ENCODE assay signal across 10 cellular contexts in the genomic region with DNA sequence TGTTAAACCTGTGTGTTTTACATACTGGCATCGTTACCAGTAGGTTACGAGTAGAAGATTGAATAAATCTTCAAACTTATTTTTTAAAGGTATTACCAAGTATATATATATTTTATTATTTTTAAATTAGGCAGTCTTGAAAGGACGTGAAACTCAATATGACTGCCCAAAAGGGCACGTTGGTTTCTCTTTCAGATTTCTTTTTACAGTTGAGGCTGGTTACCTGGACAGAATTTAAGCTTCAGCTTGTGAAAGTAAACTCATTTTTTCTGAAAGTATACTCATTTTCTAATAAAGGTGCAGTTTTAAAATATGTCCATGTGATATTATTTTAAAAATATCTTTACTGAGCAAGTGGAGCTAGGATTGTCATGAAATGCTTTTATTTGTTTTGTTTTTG. TPM values are rescaled to one million over a fixed set of nuclear protein-coding genes. Genes with fewer than 3 reads are reported as not detected.
DNase-seq lines count a peak whose midpoint lies in the region; ATAC-seq, FAIRE-seq and TF ChIP-seq lines count a peak whose summit lies in the region.
"Had no signal": no experiment of that assay in that cellular context is flagged by ENCODE, and none has a peak within 500 bp of the region (broad histone marks: within the 10 kb centered on the region; RNA-seq: fewer than 3 reads in every experiment).

No MANE protein-coding gene starts in this region.

- H3K9me3 ChIP-seq in astrocyte (ENCODE audit: insufficient read depth, low read depth, low read length): no peaks in the 10 kb centered on the region
- no peaks in the 10 kb centered on the region for H3K9me3 ChIP-seq in HepG2 (ENCODE audit: low read length)
- no peaks in the 10 kb centered on the region for H3K9me3 ChIP-seq in tibial nerve

- H3K36me3 ChIP-seq in astrocyte (ENCODE audit: insufficient read depth, low read length) (no peaks in the 10 kb centered on the region), HepG2 (replicated peaks in 1 of 2; ENCODE audit: control insufficient read depth in 1 of 2, insufficient read depth in 2 of 2, low read length in 2 of 2) (peaks cover 4 to 18% of the 10 kb centered on the region in 2 experiments; a peak in 3 of 5 replicates), tibial nerve (peaks cover 0 to 17% (median 0%) of the 10 kb centered on the region in 3 donors)

- WGBS in HepG2 (ENCODE audit: low lambda C conversion rate): 2% methylated on average over 4 of the region's 4 CpGs
- 18 to 19% methylated on average over 4 of the region's 4 CpGs for WGBS in tibial nerve, 2 donors

- H3K4me3 ChIP-seq in astrocyte (ENCODE audit: insufficient read depth, low read depth, low read length): peak overlapping the region; percentile 85
- peak overlapping the region; percentile 94 to 98 (median 96); a peak in 5 of 6 replicates for H3K4me3 ChIP-seq in HepG2 (replicated peaks in 1 of 3; ENCODE audit: insufficient read depth in 1 of 3, low read depth in 2 of 3, low read length in 3 of 3)
- peak overlapping the region; percentile 67 to 99 (median 73) for H3K4me3 ChIP-seq in tibial nerve

- H2AFZ ChIP-seq in astrocyte (ENCODE audit: low read depth, low read length): no peak overlapping the region
- no peak overlapping the region for H2AFZ ChIP-seq in HepG2 (ENCODE audit: low read length)

- TF ChIP-seq EP300 in HepG2 (IDR thresholded peaks at IDR 0.05; ENCODE audit: low read depth in 2 of 2, low read length in 2 of 2) (no peak), HepG2 (CRISPR knock-in tag; IDR thresholded peaks at IDR 0.05; ENCODE audit: borderline replicate concordance) (no peak), tibial nerve (IDR thresholded peaks at IDR 0.05) (no peak)

- intact Hi-C loops in HepG2 (cut with micrococcal nuclease; ENCODE audit: unreplicated experiment): no loop called here
- intact Hi-C loops in head of caudate nucleus (cut with DNase I): loop anchor here (10.0 kb wide), 1 partner anchor 501 kb away; no protein-coding TSS in a partner anchor

- TF ChIP-seq CTCF in astrocyte (IDR thresholded peaks at IDR 0.05; ENCODE audit: insufficient read depth, low read depth, low read length): no peak
- TF ChIP-seq CTCF in HepG2 (CRISPR knock-in tag; IDR thresholded peaks at IDR 0.05): no peak
- no peak for TF ChIP-seq CTCF in tibial nerve (IDR thresholded peaks at IDR 0.05)

- peak overlapping the region; percentile 42 for H3K27ac Mint-ChIP-seq in astrocyte (ENCODE audit: unreplicated experiment)

- no peak for DNase-seq in activated T-cell treated with anti-CD3 and anti-CD28 coated beads, Interleukin-2, amount 50 U/mL, for 4 hours
- no peak for DNase-seq in activated T-cell treated with anti-CD3 and anti-CD28 coated beads, Interleukin-2, amount 50 U/mL, for 48 hours
- no peak for DNase-seq in astrocyte (ENCODE audit: low read depth)
- DNase-seq in HepG2 (ENCODE audit: low spot score): no peak
- DNase-seq in tibial nerve (ENCODE audit: low spot score in 2 of 2): no peak
- no peak for DNase-seq in DMS79 treated with DMSO at 0.1 percent for 48 hours (lab: John Stamatoyannopoulos, UW)
- DNase-seq in Ammon's horn (ENCODE audit: low spot score): no peak
- no peak for DNase-seq in head of caudate nucleus

- ATAC-seq in activated T-cell treated with anti-CD3 and anti-CD28 coated beads, Interleukin-2, amount 50 U/mL, for 4 hours: no peak
- no peak for ATAC-seq in HepG2

- POLR2A ChIA-PET in HepG2 (lab: Yijun Ruan, JAX): interaction anchor here (1.5 to 1.6 kb wide), 2 partner anchors 43 to 814 kb away, joined by 3 read pairs; a partner anchor contains a TSS

- H3K36me3 Mint-ChIP-seq in activated T-cell treated with anti-CD3 and anti-CD28 coated beads, Interleukin-2, amount 50 U/mL, for 4 hours (ENCODE audit: insufficient read depth): peaks cover 11% of the 10 kb centered on the region
- H3K36me3 Mint-ChIP-seq in astrocyte (ENCODE audit: low read depth, unreplicated experiment): no peaks in the 10 kb centered on the region

- in situ Hi-C loops in HepG2 (cut with HindIII; ENCODE audit: extremely low pct_ligation_motif_present, low pct_unique_long_range_greater_than_20kb): no loop called here

- H3K4me1 Mint-ChIP-seq in activated T-cell treated with anti-CD3 and anti-CD28 coated beads, Interleukin-2, amount 50 U/mL, for 4 hours (ENCODE audit: low read depth): peaks cover 35% of the 10 kb centered on the region
- peaks cover 6% of the 10 kb centered on the region for H3K4me1 Mint-ChIP-seq in astrocyte (ENCODE audit: low read depth, unreplicated experiment)

- no peaks in the 10 kb centered on the region for H3K27me3 Mint-ChIP-seq in activated T-cell treated with anti-CD3 and anti-CD28 coated beads, Interleukin-2, amount 50 U/mL, for 4 hours (ENCODE audit: low read depth)
- no peaks in the 10 kb centered on the region for H3K27me3 Mint-ChIP-seq in astrocyte (ENCODE audit: low read depth, unreplicated experiment)

- peak overlapping the region; percentile 94 for H3K4me3 Mint-ChIP-seq in activated T-cell treated with anti-CD3 and anti-CD28 coated beads, Interleukin-2, amount 50 U/mL, for 4 hours
- H3K4me3 Mint-ChIP-seq in astrocyte (ENCODE audit: unreplicated experiment): peak overlapping the region; percentile 90

- H3K4me2 ChIP-seq in astrocyte (ENCODE audit: low read length) (peak overlapping the region; percentile 89), HepG2 (ENCODE audit: low read depth, low read length) (peak overlapping the region; percentile 72)

- CTCF ChIA-PET in HepG2 (lab: Yijun Ruan, JAX; ENCODE audit: low intra/inter-chr PET ratio, low total read pairs): no interaction called here

- no peaks in the 10 kb centered on the region for H3K9me3 Mint-ChIP-seq in activated T-cell treated with anti-CD3 and anti-CD28 coated beads, Interleukin-2, amount 50 U/mL, for 4 hours
- no peaks in the 10 kb centered on the region for H3K9me3 Mint-ChIP-seq in astrocyte (ENCODE audit: unreplicated experiment)

- H3K9ac ChIP-seq in astrocyte (ENCODE audit: low read length) (peak overlapping the region; percentile 88), HepG2 (ENCODE audit: insufficient read depth, low read depth, low read length) (peak overlapping the region; percentile 92)

- H3K27ac ChIP-seq in astrocyte (ENCODE audit: low read depth, low read length) (no peak overlapping the region), HepG2 (ENCODE audit: extremely low read length, insufficient read depth, low read length) (peak overlapping the region; percentile 97), tibial nerve (peak overlapping the region; percentile 92 to 100 (median 96))

- no peak for TF ChIP-seq RAD21 in HepG2 (CRISPR knock-in tag; IDR thresholded peaks at IDR 0.05)

- no TSS peak for BruUV-seq in HepG2 (replicated peaks; lab: Mats Ljungman, UMichigan)

- H4K20me1 ChIP-seq in astrocyte (ENCODE audit: insufficient read depth, low read length): peaks cover 54% of the 10 kb centered on the region
- H4K20me1 ChIP-seq in HepG2 (ENCODE audit: insufficient read depth, low read length): peaks cover 39% of the 10 kb centered on the region

- H3K79me2 ChIP-seq in astrocyte (ENCODE audit: insufficient read depth, low read length) (peaks cover 63% of the 10 kb centered on the region), HepG2 (ENCODE audit: insufficient read depth, low read length) (peaks cover 60% of the 10 kb centered on the region)

- TF ChIP-seq POLR2A in HepG2 (IDR thresholded peaks at IDR 0.05; ENCODE audit: insufficient read depth in 1 of 2, low read depth in 2 of 2, low read length in 2 of 2) (no peak), tibial nerve (IDR thresholded peaks at IDR 0.05) (no peak)

- FAIRE-seq in astrocyte (lab: Jason Lieb, UNC) (no peak), HepG2 (lab: Jason Lieb, UNC) (no peak)
- FAIRE-seq: colon had no signal

- H3K27me3 ChIP-seq in astrocyte (ENCODE audit: insufficient read depth, low read length): no peaks in the 10 kb centered on the region
- 0 out of 5 replicates have a peak, but pooled peaks cover 0 to 3% of the 10 kb centered on the region in 2 experiments for H3K27me3 ChIP-seq in HepG2 (ENCODE audit: control insufficient read depth in 1 of 2, insufficient read depth in 2 of 2, low read length in 2 of 2)
- no peaks in the 10 kb centered on the region for H3K27me3 ChIP-seq in tibial nerve

- H3K4me1 ChIP-seq in astrocyte (ENCODE audit: insufficient read depth, low read length): peaks cover 7% of the 10 kb centered on the region
- peaks cover 45% of the 10 kb centered on the region for H3K4me1 ChIP-seq in HepG2 (ENCODE audit: insufficient read depth, low read length)
- H3K4me1 ChIP-seq in tibial nerve: peaks cover 1 to 42% (median 21%) of the 10 kb centered on the region in 4 donors

RNA-seq across cellular contexts. Expression of a gene that starts 1.7 kb away (rescaled TPM):
- total RNA-seq in activated T-cell treated with anti-CD3 and anti-CD28 coated beads, Interleukin-2, amount 50 U/mL, for 4 hours: 10 to 100 TPM; 69.4 to 78.2 (median 77.4) TPM
- total RNA-seq in astrocyte (85.2 and 85.9 TPM in 2 replicates), HepG2 (2016; rRNA removed; fragmentation: Illumina TruSeq; extraction: Trizol) (105 and 118 TPM in 2 replicates), tibial nerve (100 to 1,000 TPM in 1 of 4 donors, 10 to 100 TPM in 3; 86.1 to 108 (median 92.9) TPM)
- 110 and 111 TPM in 2 replicates for total RNA-seq in HepG2 (2016; cell fraction: cytosol; rRNA removed; fragmentation: Illumina TruSeq; extraction: Trizol; ENCODE audit: low read depth)
- 100 and 116 TPM in 2 replicates for total RNA-seq in HepG2 (2016; cell fraction: insoluble cytoplasmic fraction; rRNA removed; fragmentation: Illumina TruSeq; extraction: Trizol)
- 161 and 169 TPM in 2 replicates for total RNA-seq in HepG2 (2016; cell fraction: membrane; rRNA removed; fragmentation: Illumina TruSeq; extraction: Trizol)
- total RNA-seq in HepG2 (2016; cell fraction: nucleus; rRNA removed; fragmentation: Illumina TruSeq; extraction: Trizol): 64.6 and 67.3 TPM in 2 replicates
- polyA plus RNA-seq in HepG2 (2011; rRNA removed): 157 and 172 TPM in 2 replicates
- 129 and 182 TPM in 2 replicates for polyA plus RNA-seq in HepG2 (2011; cell fraction: cytosol; rRNA removed)
- polyA plus RNA-seq in HepG2 (2011; cell fraction: nucleus; rRNA removed): 62.2 and 72.8 TPM in 2 replicates
- 96.5 and 134 TPM in 2 replicates for polyA plus RNA-seq in HepG2 (2012)
- 147 and 160 TPM in 2 replicates for polyA plus RNA-seq in HepG2 (2016; cell fraction: cytosol; fragmentation: Illumina TruSeq; extraction: Trizol; ENCODE audit: low read depth)
- polyA plus RNA-seq in HepG2 (2016; cell fraction: insoluble cytoplasmic fraction; fragmentation: Illumina TruSeq; extraction: Trizol; ENCODE audit: low read depth): 167 and 172 TPM in 2 replicates
- polyA plus RNA-seq in HepG2 (2016; cell fraction: membrane; fragmentation: Illumina TruSeq; extraction: Trizol; ENCODE audit: low read depth): 197 and 199 TPM in 2 replicates
- polyA plus RNA-seq in HepG2 (2016; cell fraction: nucleus; fragmentation: Illumina TruSeq; extraction: Trizol; ENCODE audit: insufficient read depth, low read depth): 96.5 and 96.9 TPM in 2 replicates
- polyA minus RNA-seq in HepG2 (2011; rRNA and poly(A)+ RNA removed; ENCODE audit: low replicate concordance): 151 and 179 TPM in 2 replicates
- polyA minus RNA-seq in HepG2 (2011; cell fraction: cytosol; rRNA and poly(A)+ RNA removed): 79.0 and 88.0 TPM in 2 replicates
- polyA minus RNA-seq in HepG2 (2011; cell fraction: nucleus; rRNA and poly(A)+ RNA removed): 78.5 and 95.4 TPM in 2 replicates

RNA-seq across cellular contexts. Expression of a gene that starts 12.0 kb away (rescaled TPM):
- total RNA-seq in activated T-cell treated with anti-CD3 and anti-CD28 coated beads, Interleukin-2, amount 50 U/mL, for 4 hours: not detected
- total RNA-seq in astrocyte: not detected in 2 replicates
- not detected in 2 replicates for total RNA-seq in HepG2 (2016; rRNA removed; fragmentation: Illumina TruSeq; extraction: Trizol)
- total RNA-seq in HepG2 (2016; cell fraction: cytosol; rRNA removed; fragmentation: Illumina TruSeq; extraction: Trizol; ENCODE audit: low read depth): not detected in 2 replicates
- total RNA-seq in HepG2 (2016; cell fraction: insoluble cytoplasmic fraction; rRNA removed; fragmentation: Illumina TruSeq; extraction: Trizol): not detected in 2 replicates
- total RNA-seq in HepG2 (2016; cell fraction: membrane; rRNA removed; fragmentation: Illumina TruSeq; extraction: Trizol): not detected in 2 replicates
- total RNA-seq in HepG2 (2016; cell fraction: nucleus; rRNA removed; fragmentation: Illumina TruSeq; extraction: Trizol): not detected in 2 replicates
- not detected in 2 replicates for polyA plus RNA-seq in HepG2 (2011; rRNA removed)
- polyA plus RNA-seq in HepG2 (2011; cell fraction: cytosol; rRNA removed): not detected in 2 replicates
- polyA plus RNA-seq in HepG2 (2011; cell fraction: nucleus; rRNA removed): not detected in 2 replicates
- polyA plus RNA-seq in HepG2 (2012): not detected in 2 replicates
- not detected in 2 replicates for polyA plus RNA-seq in HepG2 (2016; cell fraction: cytosol; fragmentation: Illumina TruSeq; extraction: Trizol; ENCODE audit: low read depth)
- not detected in 2 replicates for polyA plus RNA-seq in HepG2 (2016; cell fraction: insoluble cytoplasmic fraction; fragmentation: Illumina TruSeq; extraction: Trizol; ENCODE audit: low read depth)
- not detected in 2 replicates for polyA plus RNA-seq in HepG2 (2016; cell fraction: membrane; fragmentation: Illumina TruSeq; extraction: Trizol; ENCODE audit: low read depth)
- polyA plus RNA-seq in HepG2 (2016; cell fraction: nucleus; fragmentation: Illumina TruSeq; extraction: Trizol; ENCODE audit: insufficient read depth, low read depth): not detected in 2 replicates
- polyA minus RNA-seq in HepG2 (2011; rRNA and poly(A)+ RNA removed; ENCODE audit: low replicate concordance): not detected in 2 replicates
- not detected in 2 replicates for polyA minus RNA-seq in HepG2 (2011; cell fraction: cytosol; rRNA and poly(A)+ RNA removed)
- not detected in 2 replicates for polyA minus RNA-seq in HepG2 (2011; cell fraction: nucleus; rRNA and poly(A)+ RNA removed)
- not detected for total RNA-seq in tibial nerve
- total RNA-seq: subcutaneous adipose tissue had no signal
